Comparison of ENCODE assay signal across 19 cellular contexts in genomic region chr6:137660296-137660731, GRCh38.
DNase-seq lines count a peak whose midpoint lies in the region; ATAC-seq, FAIRE-seq and TF ChIP-seq lines count a peak whose summit lies in the region.
"Had no signal": no experiment of that assay in that cellular context is flagged by ENCODE, and none has a peak within 500 bp of the region (broad histone marks: within the 10 kb centered on the region; RNA-seq: fewer than 3 reads in every experiment).

No MANE protein-coding gene starts in this region.

- H3K4me1 ChIP-seq in GM12878 (ENCODE audit: control insufficient read depth, insufficient read depth, low read length) (no peaks in the 10 kb centered on the region), right lobe of liver (peaks cover 0 to 15% (median 0%) of the 10 kb centered on the region in 4 donors)

- ATAC-seq in GM12878 (peak; percentile 56), right lobe of liver (peak in 3 of 4 donors; percentile 59 to 68 (median 60)), HG02759 (IDR thresholded peaks at IDR 0.05; ENCODE audit: unreplicated experiment) (no peak), Right ventricle myocardium inferior (no peak)

- DNase-seq in NOMO-1 treated with DMSO at 0.1 percent for 48 hours (lab: John Stamatoyannopoulos, UW; ENCODE audit: unreplicated experiment): peak; percentile 8
- no peak for DNase-seq in NOMO-1 treated with dmso at 0.1 percent for 144 hours (lab: John Stamatoyannopoulos, UW; ENCODE audit: unreplicated experiment)
- no peak for DNase-seq in GM12878 (ENCODE audit: low read depth, low spot score)
- DNase-seq in right lobe of liver: no peak
- no peak for DNase-seq in middle frontal gyrus (ENCODE audit: extremely low spot score, low spot score)
- no peak for DNase-seq in Right ventricle myocardium inferior (ENCODE audit: missing footprints)
- no peak for DNase-seq in NCI-H748 treated with DMSO at 0.1 percent for 48 hours (lab: John Stamatoyannopoulos, UW)
- DNase-seq: 8988T; CD4-positive, alpha-beta memory T cell; GDM1; GOT3; IMR-90; Kasumi-1; NCI-H1105; NCI-H1694 treated with DMSO at 0.1 percent for 48 hours; NCI-H526 treated with DMSO at 0.1 percent for 48 hours had no signal

- H3K27me3 ChIP-seq in GM12878 (replicated peaks in 1 of 2; ENCODE audit: control insufficient read depth in 2 of 2, insufficient read depth in 2 of 2, low read length in 1 of 2) (no peaks in the 10 kb centered on the region), right lobe of liver (no peaks in the 10 kb centered on the region)

- H3K36me3 ChIP-seq in GM12878 (ENCODE audit: control insufficient read depth in 2 of 2, insufficient read depth in 2 of 2, low read length in 1 of 2): no peaks in the 10 kb centered on the region
- H3K36me3 ChIP-seq in right lobe of liver: no peaks in the 10 kb centered on the region

- RAD21 ChIA-PET in GM12878 (lab: Charles Lee; ENCODE audit: unreplicated experiment): interaction anchor here (1.4 to 7.3 kb wide), 8 partner anchors 9 to 557 kb away, joined by 4 to 68 read pairs (median 7); no protein-coding TSS in a partner anchor

- no peak for TF ChIP-seq RAD21 in GM12878 (IDR thresholded peaks at IDR 0.05; ENCODE audit: insufficient read depth, low read depth, low read length)

- no peaks in the 10 kb centered on the region for H4K20me1 ChIP-seq in GM12878 (ENCODE audit: control insufficient read depth, insufficient read depth)

- TF ChIP-seq CTCF in GM12878 (IDR thresholded peaks at IDR 0.05 in 2 of 3, conservative IDR thresholded peaks at IDR 0.05 in 1 of 3; ENCODE audit: control insufficient read depth in 2 of 3, extremely low read depth in 1 of 3, insufficient read depth in 1 of 3, low read depth in 3 of 3, low read length in 3 of 3) (no peak), right lobe of liver (IDR thresholded peaks at IDR 0.05) (no peak)

- H3K9ac ChIP-seq in GM12878 (ENCODE audit: control insufficient read depth, insufficient read depth, low read length): no peak overlapping the region

- no peak for TF ChIP-seq POLR2A in GM12878 (IDR thresholded peaks at IDR 0.05; ENCODE audit: low read depth, low read length)
- TF ChIP-seq POLR2A in right lobe of liver (IDR thresholded peaks at IDR 0.05): no peak

- POLR2A ChIA-PET in GM12878 (lab: Charles Lee): interaction anchor here (1.6 to 3.9 kb wide), 3 partner anchors 12 to 443 kb away, joined by 4 to 24 read pairs (median 24); no protein-coding TSS in a partner anchor

- H3K79me2 ChIP-seq in GM12878 (ENCODE audit: control insufficient read depth, insufficient read depth, low read length): no peaks in the 10 kb centered on the region

- H3K9me3 ChIP-seq in GM12878 (replicated peaks; ENCODE audit: control insufficient read depth, insufficient read depth, low read length) (no peaks in the 10 kb centered on the region), right lobe of liver (no peaks in the 10 kb centered on the region)

- H3K27ac ChIP-seq in GM12878 (ENCODE audit: control insufficient read depth, insufficient read depth) (no peak overlapping the region), right lobe of liver (no peak overlapping the region)
- H3K27ac ChIP-seq: SK-N-MC had no signal

- WGBS in GM12878 (ENCODE audit: insufficient coverage, insufficient replicate concordance, low lambda C conversion rate, missing lambda C conversion rate): 95% methylated on average over 1 of the region's 1 CpG
- 47% methylated on average over 1 of the region's 1 CpG for WGBS in right lobe of liver (ENCODE audit: insufficient coverage, low coverage, low lambda C conversion rate, missing lambda C conversion rate)

- intact Hi-C loops in GM12878 (cut with micrococcal nuclease; ENCODE audit: unreplicated experiment) (loop anchor here (2.0 to 5.0 kb wide), 3 partner anchors 46 to 317 kb away; partner anchors contain the start of gene TNFAIP3), right lobe of liver (cut with DNase I) (no loop called here), Right ventricle myocardium inferior (cut with DNase I) (no loop called here)

- in situ Hi-C loops in GM12878 (cut with MboI): no loop called here

- SMC1A ChIA-PET in GM12878 (lab: Charles Lee; ENCODE audit: uncharacterized antibody, unreplicated experiment): interaction anchor here (1.0 to 15.0 kb wide), 14 partner anchors 9 to 494 kb away, joined by 3 to 236 read pairs (median 8); partner anchors contain the start of gene TNFAIP3

- no peak overlapping the region for H2AFZ ChIP-seq in GM12878 (ENCODE audit: control insufficient read depth, low read depth, low read length)

- no peak overlapping the region for H3K4me3 ChIP-seq in GM12878
- H3K4me3 ChIP-seq in right lobe of liver: no peak overlapping the region
- H3K4me3 ChIP-seq: SK-N-MC had no signal

- no peak for FAIRE-seq in GM12878 (lab: Jason Lieb, UNC)
- FAIRE-seq: GM12891 had no signal

- H3K4me2 ChIP-seq in GM12878 (ENCODE audit: control insufficient read depth, insufficient read depth): no peak overlapping the region

- CTCF ChIA-PET in GM12878 (lab: Yijun Ruan, JAX): interaction anchor here (0.5 to 8.0 kb wide), 16 partner anchors 14 to 456 kb away, joined by 3 to 97 read pairs (median 7); no protein-coding TSS in a partner anchor

- no TSS peak for BruUV-seq in GM12878 (replicated peaks; lab: Mats Ljungman, UMichigan)

- TF ChIP-seq EP300 in GM12878 (IDR thresholded peaks at IDR 0.05; ENCODE audit: borderline replicate concordance in 1 of 2, control insufficient read depth in 1 of 2, low read depth in 2 of 2, low read length in 2 of 2): 0 out of 4 replicates have a peak, but pooled peaks of 1 of the 2 experiments have one; percentile 28

TF ChIP-seq in GM12878, 131 proteins besides CTCF, POLR2A, EP300 and RAD21 (continues in another document):
- TF ChIP-seq MLLT1 (IDR thresholded peaks at IDR 0.05) (peak; percentile 63), ZNF592 (IDR thresholded peaks at IDR 0.05) (peak; percentile 70; the same call in 1 of the 2 replicates), IKZF2 (IDR thresholded peaks at IDR 0.05) (peak; percentile 82 to 84; a peak in 3 of 4 replicates)

Comparison
In these comparisons a context has a peak if more than half of its experiments do, and no peak if none do; other contexts are left out.
1. ATAC-seq: peak in GM12878 (single experiment) and right lobe of liver (3 of 4); none in HG02759 (single experiment) and Right ventricle myocardium inferior (single experiment).